1 cellular context compared by ENCODE assay signal in the genomic region with DNA sequence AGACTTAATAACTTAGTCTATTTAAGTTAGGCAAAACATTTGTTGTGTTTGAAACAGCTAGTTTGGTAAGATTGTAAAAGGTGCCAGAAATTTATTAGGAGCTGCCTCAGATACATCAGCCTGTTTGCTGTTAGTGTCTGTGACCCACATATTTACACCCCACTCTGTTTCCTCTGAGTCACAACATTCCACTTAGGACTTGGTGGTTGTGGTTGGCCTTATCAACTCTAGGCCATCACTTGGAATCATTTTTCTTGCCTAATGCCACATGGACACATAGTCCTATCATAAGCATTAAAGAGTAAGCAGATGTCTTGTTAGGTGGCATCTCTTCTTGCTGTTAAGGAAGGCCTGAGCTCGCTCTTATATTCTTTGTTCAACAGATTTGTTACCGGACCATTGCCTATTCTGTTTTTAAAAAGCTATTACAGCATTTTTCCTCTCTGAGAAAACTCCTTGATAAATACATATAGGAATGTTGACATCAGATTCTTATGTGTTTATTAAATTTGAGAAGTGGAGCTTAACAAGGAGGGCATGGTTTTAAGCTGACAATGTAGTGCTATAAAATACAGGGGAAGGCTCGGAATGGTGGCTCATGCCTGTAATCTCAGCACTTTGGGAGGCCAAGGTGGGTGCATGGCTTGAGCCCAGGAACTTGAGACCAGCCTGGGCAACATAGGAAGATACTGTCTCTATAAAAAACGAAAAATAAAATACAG.
TF ChIP-seq lines count a peak whose summit lies in the region.

No MANE protein-coding gene starts in this region.

TF ChIP-seq in K562, 482 proteins besides CTCF, POLR2A, EP300 and RAD21 (continued from another document):
- TF ChIP-seq, protein P1, sequence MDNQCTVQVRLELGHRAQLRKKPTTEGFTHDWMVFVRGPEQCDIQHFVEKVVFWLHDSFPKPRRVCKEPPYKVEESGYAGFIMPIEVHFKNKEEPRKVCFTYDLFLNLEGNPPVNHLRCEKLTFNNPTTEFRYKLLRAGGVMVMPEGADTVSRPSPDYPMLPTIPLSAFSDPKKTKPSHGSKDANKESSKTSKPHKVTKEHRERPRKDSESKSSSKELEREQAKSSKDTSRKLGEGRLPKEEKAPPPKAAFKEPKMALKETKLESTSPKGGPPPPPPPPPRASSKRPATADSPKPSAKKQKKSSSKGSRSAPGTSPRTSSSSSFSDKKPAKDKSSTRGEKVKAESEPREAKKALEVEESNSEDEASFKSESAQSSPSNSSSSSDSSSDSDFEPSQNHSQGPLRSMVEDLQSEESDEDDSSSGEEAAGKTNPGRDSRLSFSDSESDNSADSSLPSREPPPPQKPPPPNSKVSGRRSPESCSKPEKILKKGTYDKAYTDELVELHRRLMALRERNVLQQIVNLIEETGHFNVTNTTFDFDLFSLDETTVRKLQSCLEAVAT (IDR thresholded peaks at IDR 0.05): 0 out of 4 replicates have a peak, but pooled peaks of 1 of the 2 experiments have one; percentile 47
- TF ChIP-seq CCAR2 (IDR thresholded peaks at IDR 0.05; ENCODE audit: low read depth, low read length): no peak
- TF ChIP-seq HNRNPK (IDR thresholded peaks at IDR 0.05; ENCODE audit: low read depth, low read length, poor library complexity, severe bottlenecking): no peak
